In genomic region chr20:61178431-61179080, GRCh38 we compare ENCODE assay signal across 20 cellular contexts.
"Had no signal": no experiment of that assay in that cellular context is flagged by ENCODE, and none has a peak within 500 bp of the region (broad histone marks: within the 10 kb centered on the region; RNA-seq: fewer than 3 reads in every experiment).

No MANE protein-coding gene starts in this region.

- H3K27ac ChIP-seq: coronary artery, skin epidermis, suprapubic skin, upper lobe of right lung had no signal

- H3K4me3 ChIP-seq: coronary artery, skin epidermis, suprapubic skin, upper lobe of right lung had no signal

- DNase-seq: activated CD4-positive, CD25-positive, alpha-beta regulatory T cell treated with anti-CD3 and anti-CD28 coated beads, Interleukin-2, amount 50 U/mL, for 72 hours; activated CD8-positive, alpha-beta memory T cell treated with anti-CD3 and anti-CD28 coated beads for 24 hours; activated CD8-positive, alpha-beta memory T cell treated with anti-CD3 and anti-CD28 coated beads, Interleukin-2, amount 50 U/mL, for 48 hours; activated effector memory CD4-positive, alpha-beta T cell treated with Interleukin-2 at 50 U/mL for 16 hours; activated naive CD4-positive, alpha-beta T cell treated with anti-CD3 and anti-CD28 coated beads, Interleukin-2, amount 10 ng/mL, durations not matched to agents 7 days and 5 days; activated naive CD8-positive, alpha-beta T cell treated with anti-CD3 and anti-CD28 coated beads, Interleukin-2, amount 50 U/mL, for 24 hours; activated T-cell treated with anti-CD3 and anti-CD28 coated beads, Interleukin-2, amount 50 U/mL, for 48 hours; anterior cingulate cortex; erythroblast; kidney; mesendoderm; natural killer cell; posterior cingulate gyrus; stimulated activated CD4-positive, alpha-beta T cell treated with anti-CD3 and anti-CD28 coated beads, Interleukin-15, amount 100 ng/mL, for 24 hours; stimulated activated CD4-positive, alpha-beta T cell treated with anti-CD3 and anti-CD28 coated beads, Interleukin-4, amount 100 ng/mL, for 1 hour; stimulated activated naive CD8-positive, alpha-beta T cell treated with anti-CD3 and anti-CD28 coated beads, Interleukin-15, amount 100 ng/mL, for 72 hours; upper lobe of right lung had no signal
